28 cellular contexts compared by ENCODE assay signal in genomic region chr11:105377870-105378269, GRCh38.
"Had no signal": no experiment of that assay in that cellular context is flagged by ENCODE, and none has a peak within 500 bp of the region (broad histone marks: within the 10 kb centered on the region; RNA-seq: fewer than 3 reads in every experiment).

No MANE protein-coding gene starts in this region.

- H3K4me1 ChIP-seq: stomach, suprapubic skin, testis, thyroid gland, tibial artery, tibial nerve, transverse colon, upper lobe of left lung, upper lobe of right lung, uterus, vagina had no signal

- H3K27me3 ChIP-seq: stomach, suprapubic skin, testis, thyroid gland, tibial artery, tibial nerve, transverse colon, upper lobe of left lung, upper lobe of right lung, uterus, vagina had no signal

- H3K4me3 ChIP-seq: stomach, suprapubic skin, testis, thoracic aorta, thyroid gland, tibial artery, tibial nerve, transverse colon, upper lobe of left lung, upper lobe of right lung, uterus, vagina had no signal

- H3K27ac ChIP-seq: stomach, suprapubic skin, testis, thoracic aorta, thyroid gland, tibial artery, tibial nerve, transverse colon, upper lobe of left lung, upper lobe of right lung, uterus, vagina had no signal

- H3K27me3 Mint-ChIP-seq: stimulated activated memory B cell treated with anti-CD40 and anti-IgM and Interleukin-4, amounts not matched to agents 10 μg/mL and 1 μg/mL and 100 μg/mL, for 72 hours; stimulated activated naive B cell treated with anti-CD40 and anti-IgM and Interleukin-4, amounts not matched to agents 10 μg/mL and 1 μg/mL and 100 μg/mL, for 72 hours; stimulated activated naive CD8-positive, alpha-beta T cell treated with anti-CD3 and anti-CD28 coated beads, Interleukin-15, amount 100 ng/mL, for 72 hours; stimulated activated naive CD8-positive, alpha-beta T cell treated with anti-CD3 and anti-CD28 coated beads, Interleukin-15, Interleukin-2, amounts not matched to agents 100 ng/mL and 50 ng/mL, for 24 hours; type B pancreatic cell had no signal

- H3K4me1 Mint-ChIP-seq: stimulated activated effector memory CD8-positive, alpha-beta T cell treated with anti-CD3 and anti-CD28 coated beads, Interleukin-12 subunit alpha, Interleukin-12 subunit beta, amount 100 ng/mL, for 72 hours; stimulated activated memory B cell treated with anti-CD40 and anti-IgM and Interleukin-4, amounts not matched to agents 10 μg/mL and 1 μg/mL and 100 μg/mL, for 72 hours; stimulated activated naive B cell treated with anti-CD40 and anti-IgM and Interleukin-4, amounts not matched to agents 10 μg/mL and 1 μg/mL and 100 μg/mL, for 72 hours; stimulated activated naive CD8-positive, alpha-beta T cell treated with anti-CD3 and anti-CD28 coated beads, Interleukin-15, amount 100 ng/mL, for 72 hours had no signal

- H3K36me3 Mint-ChIP-seq: stimulated activated effector memory CD8-positive, alpha-beta T cell treated with anti-CD3 and anti-CD28 coated beads, Interleukin-12 subunit alpha, Interleukin-12 subunit beta, amount 100 ng/mL, for 72 hours; stimulated activated memory B cell treated with anti-CD40 and anti-IgM and Interleukin-4, amounts not matched to agents 10 μg/mL and 1 μg/mL and 100 μg/mL, for 72 hours; stimulated activated naive B cell treated with anti-CD40 and anti-IgM and Interleukin-4, amounts not matched to agents 10 μg/mL and 1 μg/mL and 100 μg/mL, for 72 hours had no signal

- DNase-seq: stimulated activated CD4-positive, alpha-beta T cell treated with anti-CD3 and anti-CD28 coated beads, Interleukin-2, amount 100 ng/mL, for 48 hours; stimulated activated CD4-positive, alpha-beta T cell treated with anti-CD3 and anti-CD28 coated beads, Interleukin-4, amount 100 ng/mL, for 1 hour; stimulated activated CD4-positive, alpha-beta T cell treated with anti-CD3 and anti-CD28 coated beads, Interleukin-4, amount 100 ng/mL, for 24 hours; stimulated activated CD4-positive, alpha-beta T cell treated with anti-CD3 and anti-CD28 coated beads, Interleukin-4, amount 100 ng/mL, for 4 hours; stimulated activated CD8-positive, alpha-beta memory T cell treated with anti-CD3 and anti-CD28 coated beads, Interleukin-4, amount 100 ng/mL, for 48 hours; stimulated activated naive B cell treated with anti-CD40 and anti-IgM and Interleukin-4, amounts not matched to agents 10 μg/mL and 1 μg/mL and 100 μg/mL, for 72 hours; stimulated activated naive CD4-positive, alpha-beta T cell; stimulated activated naive CD4-positive, alpha-beta T cell treated with Interleukin-2 at 50 U/mL for 16 hours; stimulated activated naive CD8-positive, alpha-beta T cell treated with anti-CD3 and anti-CD28 coated beads, Interleukin-15, amount 100 ng/mL, for 72 hours; stimulated activated naive CD8-positive, alpha-beta T cell treated with anti-CD3 and anti-CD28 coated beads, Interleukin-15, Interleukin-2, amounts not matched to agents 100 U/mL and 50 U/mL, for 24 hours; stomach; substantia nigra; testis; thyroid gland; tibial artery; transverse colon; trophoblast cell; upper lobe of left lung; upper lobe of right lung; uterus had no signal

- H3K4me3 Mint-ChIP-seq: stimulated activated effector memory CD8-positive, alpha-beta T cell treated with anti-CD3 and anti-CD28 coated beads, Interleukin-12 subunit alpha, Interleukin-12 subunit beta, amount 100 ng/mL, for 72 hours; stimulated activated memory B cell treated with anti-CD40 and anti-IgM and Interleukin-4, amounts not matched to agents 10 μg/mL and 1 μg/mL and 100 μg/mL, for 72 hours; stimulated activated naive B cell treated with anti-CD40 and anti-IgM and Interleukin-4, amounts not matched to agents 10 μg/mL and 1 μg/mL and 100 μg/mL, for 72 hours; stimulated activated naive CD8-positive, alpha-beta T cell treated with anti-CD3 and anti-CD28 coated beads, Interleukin-15, amount 100 ng/mL, for 72 hours; stimulated activated naive CD8-positive, alpha-beta T cell treated with anti-CD3 and anti-CD28 coated beads, Interleukin-15, Interleukin-2, amounts not matched to agents 100 ng/mL and 50 ng/mL, for 24 hours; type B pancreatic cell had no signal

- ATAC-seq: stimulated activated effector memory CD8-positive, alpha-beta T cell treated with anti-CD3 and anti-CD28 coated beads, Interleukin-12 subunit alpha, Interleukin-12 subunit beta, amount 100 ng/mL, for 72 hours; stimulated activated memory B cell treated with anti-CD40 and anti-IgM and Interleukin-4, amounts not matched to agents 10 μg/mL and 1 μg/mL and 100 μg/mL, for 72 hours; stimulated activated naive B cell treated with anti-CD40 and anti-IgM and Interleukin-4, amounts not matched to agents 10 μg/mL and 1 μg/mL and 100 μg/mL, for 72 hours; stimulated activated naive CD8-positive, alpha-beta T cell treated with anti-CD3 and anti-CD28 coated beads, Interleukin-15, amount 100 ng/mL, for 72 hours; stimulated activated naive CD8-positive, alpha-beta T cell treated with anti-CD3 and anti-CD28 coated beads, Interleukin-15, Interleukin-2, amounts not matched to agents 100 U/mL and 50 U/mL, for 24 hours; upper lobe of right lung had no signal

- H3K36me3 ChIP-seq: stomach, suprapubic skin, thoracic aorta, thyroid gland, tibial artery, tibial nerve, transverse colon, upper lobe of left lung, upper lobe of right lung, uterus, vagina had no signal

- H3K27ac Mint-ChIP-seq: stimulated activated effector memory CD8-positive, alpha-beta T cell treated with anti-CD3 and anti-CD28 coated beads, Interleukin-12 subunit alpha, Interleukin-12 subunit beta, amount 100 ng/mL, for 72 hours; stimulated activated memory B cell treated with anti-CD40 and anti-IgM and Interleukin-4, amounts not matched to agents 10 μg/mL and 1 μg/mL and 100 μg/mL, for 72 hours; stimulated activated naive B cell treated with anti-CD40 and anti-IgM and Interleukin-4, amounts not matched to agents 10 μg/mL and 1 μg/mL and 100 μg/mL, for 72 hours; stimulated activated naive CD8-positive, alpha-beta T cell treated with anti-CD3 and anti-CD28 coated beads, Interleukin-15, amount 100 ng/mL, for 72 hours; stimulated activated naive CD8-positive, alpha-beta T cell treated with anti-CD3 and anti-CD28 coated beads, Interleukin-15, Interleukin-2, amounts not matched to agents 100 ng/mL and 50 ng/mL, for 24 hours; type B pancreatic cell had no signal

- H3K9me3 ChIP-seq: suprapubic skin, testis, thoracic aorta, thyroid gland, upper lobe of right lung, uterus had no signal
